ENCODE assay signal across 9 cellular contexts in the genomic region with DNA sequence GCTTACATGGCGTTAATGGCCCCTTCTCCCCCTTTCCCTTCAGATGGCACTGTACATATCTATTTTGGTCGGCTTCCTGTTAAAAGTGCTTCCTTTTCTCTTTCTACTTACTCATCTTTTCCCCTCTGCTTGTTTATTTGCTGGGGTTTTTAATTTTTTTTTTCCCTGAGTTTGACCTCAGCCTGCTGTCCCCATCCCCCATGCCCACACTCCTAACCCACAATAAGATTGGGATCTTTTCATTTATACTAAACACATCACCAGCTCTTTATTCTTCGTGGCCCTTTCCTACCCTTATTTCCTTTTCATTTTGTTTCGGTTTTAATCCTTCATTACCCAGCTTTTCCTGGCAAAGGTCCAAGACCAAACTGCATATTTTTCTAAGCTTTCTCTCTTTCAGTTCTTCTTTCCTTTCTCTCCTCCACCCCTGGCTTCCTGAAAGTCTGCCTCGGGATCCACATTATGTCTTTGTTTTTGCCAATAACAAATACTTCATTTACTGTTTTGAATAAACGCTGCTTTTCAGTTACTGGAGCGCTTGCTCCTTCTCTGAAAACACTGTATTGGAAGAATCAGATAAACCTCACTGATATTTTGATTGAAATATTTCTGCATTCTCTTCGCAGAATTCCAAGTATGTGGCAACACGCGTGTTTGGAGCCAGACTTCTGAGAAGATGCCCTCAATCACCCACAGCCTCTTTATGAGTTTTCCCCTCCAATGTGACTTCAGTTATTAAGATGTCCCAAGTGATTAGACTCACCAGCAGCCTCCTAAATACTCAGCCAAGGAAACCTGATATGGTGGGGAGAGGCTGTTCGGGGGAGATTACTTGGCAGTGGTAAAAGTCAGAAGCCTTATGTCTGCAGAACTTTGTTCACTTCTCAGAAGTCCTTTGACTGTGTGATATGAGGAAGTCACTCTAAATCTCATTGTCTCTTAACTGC.
DNase-seq lines count a peak whose midpoint lies in the region; ATAC-seq and TF ChIP-seq lines count a peak whose summit lies in the region.
"Had no signal": no experiment of that assay in that cellular context is flagged by ENCODE, and none has a peak within 500 bp of the region (broad histone marks: within the 10 kb centered on the region; RNA-seq: fewer than 3 reads in every experiment).

No MANE protein-coding gene starts in this region.

- intact Hi-C loops in right cardiac atrium (cut with DNase I): no loop called here
- intact Hi-C loops in spleen (cut with DNase I; ENCODE audit: low total_unique reads): no loop called here

- H3K36me3 ChIP-seq in spleen: no peaks in the 10 kb centered on the region

- 17% methylated on average over 11 of the region's 11 CpGs for WGBS in right cardiac atrium
- 4 to 40% (median 11%) methylated on average over 11 of the region's 11 CpGs for WGBS in spleen, 5 donors

- H3K4me3 ChIP-seq in right cardiac atrium (ENCODE audit: low read length) (peak overlapping the region; percentile 38), spleen (peak overlapping the region in 3 of 8 donors; percentile 4 to 29 (median 22))

- H3K27ac Mint-ChIP-seq in activated naive CD4-positive, alpha-beta T cell treated with anti-CD3 and anti-CD28 coated beads, Interleukin-2, amount 50 U/mL, for 72 hours: peak overlapping the region; percentile 88 to 99

- H3K4me1 ChIP-seq in right cardiac atrium (ENCODE audit: control insufficient read depth, insufficient read depth, low read length) (no peaks in the 10 kb centered on the region), spleen (peaks cover 0 to 23% (median 7%) of the 10 kb centered on the region in 6 donors)

- H3K9me3 Mint-ChIP-seq in activated naive CD4-positive, alpha-beta T cell treated with anti-CD3 and anti-CD28 coated beads, Interleukin-2, amount 50 U/mL, for 72 hours: peaks cover 0 to 5% of the 10 kb centered on the region in 2 donors

- peak overlapping the region; percentile 58 for H3K27ac ChIP-seq in right cardiac atrium (ENCODE audit: low read length)
- H3K27ac ChIP-seq in spleen: peak overlapping the region in 7 of 8 donors; percentile 33 to 78 (median 70)

- no peak for TF ChIP-seq POLR2A in spleen (IDR thresholded peaks at IDR 0.05)

- ATAC-seq in activated naive CD4-positive, alpha-beta T cell treated with anti-CD3 and anti-CD28 coated beads, Interleukin-2, amount 50 U/mL, for 72 hours: peak; percentile 85 to 91
- ATAC-seq in right cardiac atrium (peak; percentile 77 to 80), HG02938 (IDR thresholded peaks at IDR 0.05; ENCODE audit: unreplicated experiment) (no peak)
- ATAC-seq: Panc1 had no signal

- TF ChIP-seq CTCF in spleen (IDR thresholded peaks at IDR 0.05 in 8 of 11, conservative IDR thresholded peaks at IDR 0.05 in 3 of 11): no peak

- H3K36me3 Mint-ChIP-seq in activated naive CD4-positive, alpha-beta T cell treated with anti-CD3 and anti-CD28 coated beads, Interleukin-2, amount 50 U/mL, for 72 hours: peaks cover 4% of the 10 kb centered on the region in 2 donors

- DNase-seq in GM03348 (ENCODE audit: low spot score) (peak; percentile 35), NCI-H446 treated with DMSO at 0.1 percent for 48 hours (lab: John Stamatoyannopoulos, UW) (peak; percentile 41), right cardiac atrium (no peak), spleen (no peak), NCI-H748 treated with DMSO at 0.1 percent for 48 hours (lab: John Stamatoyannopoulos, UW) (no peak), 8988T (no peak)
- DNase-seq in activated naive CD4-positive, alpha-beta T cell treated with anti-CD3 and anti-CD28 coated beads, Interleukin-2, amount 50 U/mL, for 72 hours (ENCODE audit: low spot score in 2 of 2): peak in 1 of 2 donors; percentile 35

- no peaks in the 10 kb centered on the region for H3K27me3 ChIP-seq in right cardiac atrium (ENCODE audit: control insufficient read depth, insufficient read depth)
- H3K27me3 ChIP-seq in spleen (replicated peaks in 1 of 7): no peaks in the 10 kb centered on the region

- H3K9me3 ChIP-seq in right cardiac atrium (ENCODE audit: control insufficient read depth, low read length) (no peaks in the 10 kb centered on the region), spleen (peaks cover 0 to 6% (median 3%) of the 10 kb centered on the region in 8 donors)

Comparison
In these comparisons a context has a peak if more than half of its experiments do, and no peak if none do; other contexts are left out.
1. DNase-seq: peak in GM03348 (single experiment) and NCI-H446 treated with DMSO at 0.1 percent for 48 hours (single experiment); none in right cardiac atrium (0 of 3), spleen (single experiment), NCI-H748 treated with DMSO at 0.1 percent for 48 hours (single experiment) and 8988T (single experiment).